Comparison of ENCODE assay signal across 35 cellular contexts in genomic region chr10:78388331-78389050, GRCh38.
"Had no signal": no experiment of that assay in that cellular context is flagged by ENCODE, and none has a peak within 500 bp of the region (broad histone marks: within the 10 kb centered on the region; RNA-seq: fewer than 3 reads in every experiment).

No MANE protein-coding gene starts in this region.

- H3K27me3 ChIP-seq: cardiac muscle cell, Peyer's patch, SJSA1 had no signal

- H3K27ac Mint-ChIP-seq: activated CD4-positive, alpha-beta T cell treated with anti-CD3 and anti-CD28 coated beads for 36 hours; activated CD4-positive, alpha-beta T cell treated with anti-CD3 and anti-CD28 coated beads, Interleukin-2, amount 10 ng/mL, durations not matched to agents 7 days and 5 days; activated CD8-positive, alpha-beta T cell treated with anti-CD3 and anti-CD28 coated beads, Interleukin-2, amount 10 ng/mL, durations not matched to agents 7 days and 5 days; activated naive CD4-positive, alpha-beta T cell treated with anti-CD3 and anti-CD28 coated beads, Interleukin-2, amount 50 U/mL, for 24 hours; activated T-cell treated with anti-CD3 and anti-CD28 coated beads, Interleukin-2, amount 50 U/mL, for 24 hours; activated T-helper 2 cell treated with anti-CD3 and anti-CD28 coated beads, Interferon-gamma antibody, Interleukin-2, Interleukin-4, amounts not matched to agents 10 μg/mL and 5 μg/mL and 100 μg/mL, durations not matched to agents 14 hours and 24 hours and 36 hours; T-helper 1 cell treated with Interleukin-12 subunit alpha and Interleukin-12 subunit beta and Interleukin-4 antibody, amounts not matched to agents 30 μg/mL and 1 μg/mL, for 36 hours; T-helper 2 cell treated with Interferon-gamma antibody and Interleukin-4, amounts not matched to agents 5 μg/mL and 100 μg/mL, for 36 hours; WTC11 had no signal

- H3K9me3 ChIP-seq: Peyer's patch, SJSA1, SK-N-SH had no signal

- DNase-seq: activated CD4-positive, alpha-beta T cell treated with anti-CD3 and anti-CD28 coated beads for 36 hours; activated CD4-positive, alpha-beta T cell treated with anti-CD3 and anti-CD28 coated beads, Interleukin-2, amount 10 ng/mL, durations not matched to agents 7 days and 5 days; activated CD4-positive, alpha-beta T cell treated with anti-CD3 and anti-CD28 coated beads, Interleukin-2, amount 50 U/mL, for 48 hours; activated CD8-positive, alpha-beta T cell treated with anti-CD3 and anti-CD28 coated beads, Interleukin-2, amount 10 ng/mL, durations not matched to agents 7 days and 5 days; activated gamma-delta T cell; activated naive CD4-positive, alpha-beta T cell treated with Interleukin-2 at 50 U/mL for 16 hours; activated T-cell treated with anti-CD3 and anti-CD28 coated beads, Interleukin-2, amount 50 U/mL, for 24 hours; amniotic stem cell; brain microvascular endothelial cell; NCI-H1048; NCI-H1105 treated with DMSO at 0.1 percent for 48 hours; NCI-H1436; NCI-H1694 treated with DMSO at 0.1 percent for 48 hours; NCI-H2029; NCI-H2107; NCI-H2171; NCI-H510A; NCI-H526; NCI-H748 treated with DMSO at 0.1 percent for 48 hours; NK-92 treated with Interleukin-12 subunit alpha and Interleukin-12 subunit beta, amount 100 ng/mL, for 24 hours; PC-3; Peyer's patch; RPMI8226; SHP77 treated with DMSO at 0.1 percent for 48 hours; SK-N-SH had no signal

- ATAC-seq: activated CD4-positive, alpha-beta T cell treated with anti-CD3 and anti-CD28 coated beads for 36 hours; activated CD4-positive, CD25-positive, alpha-beta regulatory T cell treated with anti-CD3 and anti-CD28 coated beads, Interleukin-2, amount 50 U/mL, for 24 hours; activated CD8-positive, alpha-beta T cell treated with anti-CD3 and anti-CD28 coated beads, Interleukin-2, amount 10 ng/mL, durations not matched to agents 7 days and 5 days; PC-3; WTC11 had no signal

- H3K4me3 ChIP-seq: cardiac muscle cell, Peyer's patch, SJSA1 had no signal

- H3K9me3 Mint-ChIP-seq: activated CD4-positive, alpha-beta T cell treated with anti-CD3 and anti-CD28 coated beads, Interleukin-2, amount 10 ng/mL, durations not matched to agents 7 days and 5 days; activated naive CD4-positive, alpha-beta T cell treated with anti-CD3 and anti-CD28 coated beads, Interleukin-2, amount 50 U/mL, for 24 hours; activated T-cell treated with anti-CD3 and anti-CD28 coated beads, Interleukin-2, amount 50 U/mL, for 24 hours; activated T-helper 2 cell treated with anti-CD3 and anti-CD28 coated beads, Interferon-gamma antibody, Interleukin-2, Interleukin-4, amounts not matched to agents 10 μg/mL and 5 μg/mL and 100 μg/mL, durations not matched to agents 14 hours and 24 hours and 36 hours; central memory CD8-positive, alpha-beta T cell; T-helper 1 cell treated with Interleukin-12 subunit alpha and Interleukin-12 subunit beta and Interleukin-4 antibody, amounts not matched to agents 30 μg/mL and 1 μg/mL, for 36 hours; T-helper 2 cell treated with Interferon-gamma antibody and Interleukin-4, amounts not matched to agents 5 μg/mL and 100 μg/mL, for 36 hours had no signal

- H3K9ac ChIP-seq: SK-N-SH had no signal

- H3K36me3 Mint-ChIP-seq: activated naive CD4-positive, alpha-beta T cell treated with anti-CD3 and anti-CD28 coated beads, Interleukin-2, amount 50 U/mL, for 24 hours; WTC11 had no signal

- H3K4me3 Mint-ChIP-seq: activated CD4-positive, alpha-beta T cell treated with anti-CD3 and anti-CD28 coated beads for 36 hours; activated CD4-positive, alpha-beta T cell treated with anti-CD3 and anti-CD28 coated beads, Interleukin-2, amount 10 ng/mL, durations not matched to agents 7 days and 5 days; activated CD8-positive, alpha-beta T cell treated with anti-CD3 and anti-CD28 coated beads, Interleukin-2, amount 10 ng/mL, durations not matched to agents 7 days and 5 days; activated naive CD4-positive, alpha-beta T cell treated with anti-CD3 and anti-CD28 coated beads, Interleukin-2, amount 50 U/mL, for 24 hours; activated T-cell treated with anti-CD3 and anti-CD28 coated beads, Interleukin-2, amount 50 U/mL, for 24 hours; central memory CD8-positive, alpha-beta T cell; T-helper 1 cell treated with Interleukin-12 subunit alpha and Interleukin-12 subunit beta and Interleukin-4 antibody, amounts not matched to agents 30 μg/mL and 1 μg/mL, for 36 hours; T-helper 2 cell treated with Interferon-gamma antibody and Interleukin-4, amounts not matched to agents 5 μg/mL and 100 μg/mL, for 36 hours; WTC11 had no signal

- H3K27ac ChIP-seq: brain microvascular endothelial cell, cardiac muscle cell, Peyer's patch, SJSA1 had no signal

- H3K4me1 Mint-ChIP-seq: activated CD4-positive, alpha-beta T cell treated with anti-CD3 and anti-CD28 coated beads for 36 hours; activated CD4-positive, alpha-beta T cell treated with anti-CD3 and anti-CD28 coated beads, Interleukin-2, amount 10 ng/mL, durations not matched to agents 7 days and 5 days; activated naive CD4-positive, alpha-beta T cell treated with anti-CD3 and anti-CD28 coated beads, Interleukin-2, amount 50 U/mL, for 24 hours; central memory CD8-positive, alpha-beta T cell; WTC11 had no signal

- H3K4me1 ChIP-seq: Peyer's patch, SJSA1 had no signal

- H3K36me3 ChIP-seq: brain microvascular endothelial cell, cardiac muscle cell, Peyer's patch, SJSA1 had no signal

- FAIRE-seq: TTC549 had no signal

- H3K4me2 ChIP-seq: SK-N-SH had no signal

- H3K27me3 Mint-ChIP-seq: activated CD4-positive, alpha-beta T cell treated with anti-CD3 and anti-CD28 coated beads for 36 hours; activated CD4-positive, alpha-beta T cell treated with anti-CD3 and anti-CD28 coated beads, Interleukin-2, amount 10 ng/mL, durations not matched to agents 7 days and 5 days had no signal
